Comparison of ENCODE assay signal across 23 cellular contexts in genomic region chr18:6793986-6794385, GRCh38.
"Had no signal": no experiment of that assay in that cellular context is flagged by ENCODE, and none has a peak within 500 bp of the region (broad histone marks: within the 10 kb centered on the region; RNA-seq: fewer than 3 reads in every experiment).

No MANE protein-coding gene starts in this region.

- H3K36me3 ChIP-seq: left lung, lower lobe of right lung, ovary, right atrium auricular region, right lobe of liver, spleen, suprapubic skin, thoracic aorta, tibial artery, uterus had no signal

- H3K27me3 ChIP-seq: left lung, ovary, right atrium auricular region, right lobe of liver, spleen, suprapubic skin, tibial artery, uterus had no signal

- DNase-seq: hypothalamus; immature natural killer cell; kidney; left colon; left lung; lower lobe of right lung; mammary epithelial cell; mesenchymal stem cell; naive B cell; natural killer cell; ovary; right lobe of liver; spleen; stimulated activated CD4-positive, alpha-beta T cell treated with anti-CD3 and anti-CD28 coated beads, Interleukin-4, amount 100 ng/mL, for 24 hours; stimulated activated naive CD4-positive, alpha-beta T cell; tibial artery; trophoblast cell; uterus had no signal

- H3K9me3 ChIP-seq: left lung, lower lobe of right lung, ovary, right atrium auricular region, right lobe of liver, suprapubic skin, thoracic aorta, tibial artery, uterus had no signal

- H3K27ac ChIP-seq: left lung, lower lobe of right lung, ovary, right atrium auricular region, right lobe of liver, skin epidermis, spleen, thoracic aorta, tibial artery, uterus had no signal

- ATAC-seq: left colon; left lung; lower lobe of right lung; natural killer cell; right lobe of liver; stimulated activated effector memory CD8-positive, alpha-beta T cell treated with anti-CD3 and anti-CD28 coated beads, Interleukin-12 subunit alpha, Interleukin-12 subunit beta, amount 100 ng/mL, for 72 hours had no signal

- H3K4me1 ChIP-seq: left lung, lower lobe of right lung, right atrium auricular region, right lobe of liver, spleen, suprapubic skin, tibial artery, uterus had no signal

- H3K4me3 ChIP-seq: left lung, lower lobe of right lung, ovary, right atrium auricular region, right lobe of liver, skin epidermis, spleen, suprapubic skin, thoracic aorta, tibial artery, uterus had no signal
